Comparison of ENCODE assay signal across 25 cellular contexts in the genomic region with DNA sequence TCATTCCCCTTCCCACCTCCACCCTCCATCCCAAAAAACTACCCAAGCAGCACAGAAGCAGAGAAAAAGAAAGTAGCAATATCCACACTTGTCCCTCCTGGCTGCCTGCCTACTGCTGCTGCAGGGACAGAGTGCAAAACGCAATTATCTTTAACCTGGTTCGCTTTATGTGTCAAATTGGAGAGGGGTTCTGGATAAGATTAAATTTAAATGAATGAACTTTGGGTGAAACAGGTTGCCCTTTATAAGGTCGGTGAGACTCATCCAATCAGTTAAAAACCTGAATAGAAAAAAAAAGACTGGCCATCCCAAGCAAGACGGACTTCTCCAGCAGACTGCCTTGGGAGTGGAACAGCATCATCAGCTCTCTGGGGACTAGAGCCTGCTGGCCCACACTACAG.
A peak's percentile ranks its signal among the peaks of the same experiment; 100 is the strongest.
DNase-seq lines count a peak whose midpoint lies in the region; ATAC-seq and TF ChIP-seq lines count a peak whose summit lies in the region.
"Had no signal": no experiment of that assay in that cellular context is flagged by ENCODE, and none has a peak within 500 bp of the region (broad histone marks: within the 10 kb centered on the region; RNA-seq: fewer than 3 reads in every experiment).

No MANE protein-coding gene starts in this region.

- H2AFZ ChIP-seq in mammary epithelial cell (ENCODE audit: low read depth, low read length): no peak overlapping the region

- H3K9ac ChIP-seq in colonic mucosa (ENCODE audit: low read depth in 2 of 2, low read length in 2 of 2) (no peak overlapping the region), mammary epithelial cell (ENCODE audit: insufficient read depth, low read length) (no peak overlapping the region)
- H3K9ac ChIP-seq: BLaER1 had no signal

- no peaks in the 10 kb centered on the region for H4K20me1 ChIP-seq in mammary epithelial cell (ENCODE audit: insufficient read depth, low read length)
- H4K20me1 ChIP-seq: BLaER1 had no signal

- H3K4me1 ChIP-seq in colonic mucosa: no peaks in the 10 kb centered on the region
- H3K4me1 ChIP-seq in mammary epithelial cell (ENCODE audit: insufficient read depth, low read length): no peaks in the 10 kb centered on the region

- in situ Hi-C loops in mammary epithelial cell (cut with MboI; ENCODE audit: low sequenced_read_pairs in 2 of 2): no loop called here

- H3K4me3 ChIP-seq in colonic mucosa (no peak overlapping the region), mammary epithelial cell (replicated peaks in 1 of 3; ENCODE audit: insufficient read depth in 1 of 3, low read depth in 2 of 3, low read length in 3 of 3) (no peak overlapping the region)
- H3K4me3 ChIP-seq: BLaER1, esophagus squamous epithelium, gastroesophageal sphincter, K562, lung, spleen had no signal

- CTCF ChIA-PET in activated CD4-positive, alpha-beta memory T cell treated with anti-CD3 and anti-CD28 coated beads for 36 hours (lab: Charles Lee): no interaction called here
- CTCF ChIA-PET in activated CD4-positive, alpha-beta memory T cell treated with anti-CD3 and anti-CD28 coated beads, Interleukin-2, amount 10 ng/mL, durations not matched to agents 7 days and 5 days (lab: Charles Lee): no interaction called here
- CTCF ChIA-PET in mammary epithelial cell (lab: Charles Lee; ENCODE audit: low non-redundant PET): no interaction called here

- no peak overlapping the region for H3K4me3 Mint-ChIP-seq in activated CD4-positive, alpha-beta memory T cell treated with anti-CD3 and anti-CD28 coated beads for 36 hours
- no peak overlapping the region for H3K4me3 Mint-ChIP-seq in activated CD4-positive, alpha-beta memory T cell treated with anti-CD3 and anti-CD28 coated beads, Interleukin-2, amount 10 ng/mL, durations not matched to agents 7 days and 5 days
- no peak overlapping the region for H3K4me3 Mint-ChIP-seq in activated T-helper 2 cell treated with anti-CD3 and anti-CD28 coated beads, Interferon-gamma antibody, Interleukin-2, Interleukin-4, amounts not matched to agents 10 μg/mL and 5 μg/mL and 100 μg/mL, durations not matched to agents 14 hours and 24 hours and 36 hours (ENCODE audit: low read depth)
- peak overlapping the region; percentile 54 for H3K4me3 Mint-ChIP-seq in natural killer cell treated with Interleukin-12 subunit alpha and Interleukin-12 subunit beta and Interleukin-15 and Interleukin-18, amount 100 ng/mL, for 72 hours

- 94% methylated on average over 4 of the region's 4 CpGs for WGBS in mammary epithelial cell (ENCODE audit: low coverage, missing lambda C conversion rate)

- POLR2A ChIA-PET in activated CD4-positive, alpha-beta memory T cell treated with anti-CD3 and anti-CD28 coated beads for 36 hours (lab: Charles Lee): no interaction called here
- POLR2A ChIA-PET in activated CD4-positive, alpha-beta memory T cell treated with anti-CD3 and anti-CD28 coated beads, Interleukin-2, amount 10 ng/mL, durations not matched to agents 7 days and 5 days (lab: Charles Lee): interaction anchor here (0.6 to 4.1 kb wide), 3 partner anchors 7 to 61 kb away, joined by 3 to 18 read pairs (median 12); partner anchors contain the start of gene ANKRD44

- H3K4me2 ChIP-seq in mammary epithelial cell (ENCODE audit: insufficient read depth, low read depth, low read length): no peak overlapping the region

- H3K36me3 Mint-ChIP-seq in activated CD4-positive, alpha-beta memory T cell treated with anti-CD3 and anti-CD28 coated beads for 36 hours: peaks cover 6% of the 10 kb centered on the region
- H3K36me3 Mint-ChIP-seq in activated CD4-positive, alpha-beta memory T cell treated with anti-CD3 and anti-CD28 coated beads, Interleukin-2, amount 10 ng/mL, durations not matched to agents 7 days and 5 days (ENCODE audit: low read depth): peaks cover 50% of the 10 kb centered on the region
- peaks cover 52% of the 10 kb centered on the region for H3K36me3 Mint-ChIP-seq in activated T-helper 2 cell treated with anti-CD3 and anti-CD28 coated beads, Interferon-gamma antibody, Interleukin-2, Interleukin-4, amounts not matched to agents 10 μg/mL and 5 μg/mL and 100 μg/mL, durations not matched to agents 14 hours and 24 hours and 36 hours (ENCODE audit: low read depth)
- peaks cover 27% of the 10 kb centered on the region for H3K36me3 Mint-ChIP-seq in natural killer cell treated with Interleukin-12 subunit alpha and Interleukin-12 subunit beta and Interleukin-15 and Interleukin-18, amount 100 ng/mL, for 72 hours

- H3K79me2 ChIP-seq in mammary epithelial cell (ENCODE audit: insufficient read depth, low read length): no peaks in the 10 kb centered on the region

- H3K36me3 ChIP-seq in colonic mucosa (no peaks in the 10 kb centered on the region), mammary epithelial cell (ENCODE audit: insufficient read depth, low read length) (no peaks in the 10 kb centered on the region)
- H3K36me3 ChIP-seq: BLaER1, esophagus squamous epithelium, gastroesophageal sphincter had no signal

- H3K27me3 ChIP-seq in colonic mucosa (no peaks in the 10 kb centered on the region), mammary epithelial cell (ENCODE audit: insufficient read depth, low read length) (no peaks in the 10 kb centered on the region)
- H3K27me3 ChIP-seq: BLaER1, esophagus squamous epithelium, gastroesophageal sphincter, spleen had no signal

- DNase-seq in activated CD4-positive, alpha-beta memory T cell treated with anti-CD3 and anti-CD28 coated beads for 36 hours: no peak
- no peak for DNase-seq in activated CD4-positive, alpha-beta memory T cell treated with anti-CD3 and anti-CD28 coated beads, Interleukin-2, amount 10 ng/mL, durations not matched to agents 7 days and 5 days
- DNase-seq in activated T-helper 2 cell treated with anti-CD3 and anti-CD28 coated beads, Interferon-gamma antibody, Interleukin-2, Interleukin-4, amounts not matched to agents 10 μg/mL and 5 μg/mL and 100 μg/mL, durations not matched to agents 14 hours and 24 hours and 36 hours (ENCODE audit: low spot score): no peak
- no peak for DNase-seq in natural killer cell treated with Interleukin-12 subunit alpha and Interleukin-12 subunit beta and Interleukin-15 and Interleukin-18, amount 100 ng/mL, for 72 hours (ENCODE audit: low spot score)
- DNase-seq in colonic mucosa (no peak), amniotic stem cell (lab: John Stamatoyannopoulos, UW) (no peak), mammary epithelial cell (no peak)
- DNase-seq: activated CD8-positive, alpha-beta memory T cell treated with anti-CD3 and anti-CD28 coated beads for 24 hours; activated effector memory CD4-positive, alpha-beta T cell treated with Interleukin-2 at 50 U/mL for 16 hours; cerebellar nuclear complex; DMS153; esophagus squamous epithelium; MM.1S; NCI-H1436 treated with DMSO at 0.1 percent for 48 hours; NCI-H2171; NCI-H526; retina; Right ventricle myocardium superior; spleen had no signal

- H3K4me1 Mint-ChIP-seq in activated CD4-positive, alpha-beta memory T cell treated with anti-CD3 and anti-CD28 coated beads for 36 hours (ENCODE audit: low read depth): peaks cover 78% of the 10 kb centered on the region
- peaks cover 68% of the 10 kb centered on the region for H3K4me1 Mint-ChIP-seq in activated CD4-positive, alpha-beta memory T cell treated with anti-CD3 and anti-CD28 coated beads, Interleukin-2, amount 10 ng/mL, durations not matched to agents 7 days and 5 days
- H3K4me1 Mint-ChIP-seq in activated T-helper 2 cell treated with anti-CD3 and anti-CD28 coated beads, Interferon-gamma antibody, Interleukin-2, Interleukin-4, amounts not matched to agents 10 μg/mL and 5 μg/mL and 100 μg/mL, durations not matched to agents 14 hours and 24 hours and 36 hours (ENCODE audit: low read depth): peaks cover 66% of the 10 kb centered on the region
- H3K4me1 Mint-ChIP-seq in natural killer cell treated with Interleukin-12 subunit alpha and Interleukin-12 subunit beta and Interleukin-15 and Interleukin-18, amount 100 ng/mL, for 72 hours (ENCODE audit: low read depth in 2 of 2): peaks cover 59 to 76% of the 10 kb centered on the region in 2 donors

- peak; percentile 5 for ATAC-seq in HG03064 (IDR thresholded peaks at IDR 0.05; ENCODE audit: low read depth, unreplicated experiment)
- ATAC-seq in natural killer cell treated with Interleukin-12 subunit alpha and Interleukin-12 subunit beta and Interleukin-15 and Interleukin-18, amount 100 ng/mL, for 72 hours: no peak
- ATAC-seq: gastroesophageal sphincter, K562 had no signal

- peak overlapping the region; percentile 54 for H3K27ac Mint-ChIP-seq in activated CD4-positive, alpha-beta memory T cell treated with anti-CD3 and anti-CD28 coated beads for 36 hours
- no peak overlapping the region for H3K27ac Mint-ChIP-seq in activated CD4-positive, alpha-beta memory T cell treated with anti-CD3 and anti-CD28 coated beads, Interleukin-2, amount 10 ng/mL, durations not matched to agents 7 days and 5 days
- peak overlapping the region; percentile 27 for H3K27ac Mint-ChIP-seq in activated T-helper 2 cell treated with anti-CD3 and anti-CD28 coated beads, Interferon-gamma antibody, Interleukin-2, Interleukin-4, amounts not matched to agents 10 μg/mL and 5 μg/mL and 100 μg/mL, durations not matched to agents 14 hours and 24 hours and 36 hours
- peak overlapping the region; percentile 96 to 98 for H3K27ac Mint-ChIP-seq in natural killer cell treated with Interleukin-12 subunit alpha and Interleukin-12 subunit beta and Interleukin-15 and Interleukin-18, amount 100 ng/mL, for 72 hours

- H3K27me3 Mint-ChIP-seq in activated CD4-positive, alpha-beta memory T cell treated with anti-CD3 and anti-CD28 coated beads for 36 hours: no peaks in the 10 kb centered on the region
- no peaks in the 10 kb centered on the region for H3K27me3 Mint-ChIP-seq in activated CD4-positive, alpha-beta memory T cell treated with anti-CD3 and anti-CD28 coated beads, Interleukin-2, amount 10 ng/mL, durations not matched to agents 7 days and 5 days
- no peaks in the 10 kb centered on the region for H3K27me3 Mint-ChIP-seq in activated T-helper 2 cell treated with anti-CD3 and anti-CD28 coated beads, Interferon-gamma antibody, Interleukin-2, Interleukin-4, amounts not matched to agents 10 μg/mL and 5 μg/mL and 100 μg/mL, durations not matched to agents 14 hours and 24 hours and 36 hours (ENCODE audit: low read depth)
- no peaks in the 10 kb centered on the region for H3K27me3 Mint-ChIP-seq in natural killer cell treated with Interleukin-12 subunit alpha and Interleukin-12 subunit beta and Interleukin-15 and Interleukin-18, amount 100 ng/mL, for 72 hours

- intact Hi-C loops in activated CD4-positive, alpha-beta memory T cell treated with anti-CD3 and anti-CD28 coated beads for 36 hours (cut with micrococcal nuclease): no loop called here
- intact Hi-C loops in activated T-helper 2 cell treated with anti-CD3 and anti-CD28 coated beads, Interferon-gamma antibody, Interleukin-2, Interleukin-4, amounts not matched to agents 10 μg/mL and 5 μg/mL and 100 μg/mL, durations not matched to agents 14 hours and 24 hours and 36 hours (cut with micrococcal nuclease): no loop called here
- intact Hi-C loops in colonic mucosa (cut with DNase I) (no loop called here), mammary epithelial cell (cut with micrococcal nuclease) (no loop called here)

- BruUV-seq in mammary epithelial cell (replicated peaks; lab: Mats Ljungman, UMichigan): no TSS peak

- H3K9me3 ChIP-seq in colonic mucosa (no peaks in the 10 kb centered on the region), mammary epithelial cell (replicated peaks; ENCODE audit: insufficient read depth, low read length) (no peaks in the 10 kb centered on the region)
- H3K9me3 ChIP-seq: BLaER1, esophagus squamous epithelium, gastroesophageal sphincter, spleen had no signal

- no peak for TF ChIP-seq CTCF in colonic mucosa (IDR thresholded peaks at IDR 0.05)
- no peak for TF ChIP-seq CTCF in mammary epithelial cell (conservative IDR thresholded peaks at IDR 0.05 in 1 of 2, IDR thresholded peaks at IDR 0.05 in 1 of 2; ENCODE audit: extremely low read depth in 1 of 2, insufficient read depth in 1 of 2, low read depth in 1 of 2, low read length in 2 of 2)

- no peak overlapping the region for H3K27ac ChIP-seq in colonic mucosa
- H3K27ac ChIP-seq in mammary epithelial cell (ENCODE audit: insufficient read depth, low read depth, low read length): no peak overlapping the region
- H3K27ac ChIP-seq: BLaER1, esophagus squamous epithelium, gastroesophageal sphincter, VCaP had no signal

- no peaks in the 10 kb centered on the region for H3K9me3 Mint-ChIP-seq in activated CD4-positive, alpha-beta memory T cell treated with anti-CD3 and anti-CD28 coated beads for 36 hours
- H3K9me3 Mint-ChIP-seq in activated CD4-positive, alpha-beta memory T cell treated with anti-CD3 and anti-CD28 coated beads, Interleukin-2, amount 10 ng/mL, durations not matched to agents 7 days and 5 days: no peaks in the 10 kb centered on the region
- H3K9me3 Mint-ChIP-seq in activated T-helper 2 cell treated with anti-CD3 and anti-CD28 coated beads, Interferon-gamma antibody, Interleukin-2, Interleukin-4, amounts not matched to agents 10 μg/mL and 5 μg/mL and 100 μg/mL, durations not matched to agents 14 hours and 24 hours and 36 hours: no peaks in the 10 kb centered on the region
- H3K9me3 Mint-ChIP-seq in natural killer cell treated with Interleukin-12 subunit alpha and Interleukin-12 subunit beta and Interleukin-15 and Interleukin-18, amount 100 ng/mL, for 72 hours: no peaks in the 10 kb centered on the region

- dilution Hi-C loops in mammary epithelial cell (cut with HindIII; ENCODE audit: low sequenced_read_pairs): no loop called here
